ENCODE assay signal across 18 cellular contexts in the genomic region with DNA sequence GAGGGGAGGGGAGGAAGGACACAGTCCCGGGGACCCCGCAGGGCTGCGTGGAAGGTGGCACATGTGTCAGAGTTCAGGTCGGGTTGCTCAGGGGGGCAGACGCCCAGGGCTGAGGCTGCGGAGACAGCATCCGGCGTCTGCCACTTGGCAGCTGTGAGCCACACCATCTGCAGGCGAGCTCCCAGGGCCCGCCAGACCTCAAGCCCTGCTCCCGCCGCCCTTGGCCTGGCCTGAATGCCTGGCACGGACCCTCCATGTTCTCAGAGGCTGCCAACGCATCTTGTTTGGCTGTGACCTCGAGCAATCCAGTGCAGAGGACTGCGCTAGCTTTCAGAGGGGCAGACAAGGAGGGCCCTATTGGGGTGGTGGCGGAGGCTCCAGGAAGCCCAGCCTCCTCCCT. TPM values are rescaled to one million over a fixed set of nuclear protein-coding genes. Genes with fewer than 3 reads are reported as not detected.
DNase-seq lines count a peak whose midpoint lies in the region; ATAC-seq and TF ChIP-seq lines count a peak whose summit lies in the region.
"Had no signal": no experiment of that assay in that cellular context is flagged by ENCODE, and none has a peak within 500 bp of the region (broad histone marks: within the 10 kb centered on the region; RNA-seq: fewer than 3 reads in every experiment).

No MANE protein-coding gene starts in this region.

- TF ChIP-seq CTCF in coronary artery (IDR thresholded peaks at IDR 0.05), result no peak
- no peak for TF ChIP-seq CTCF in type B pancreatic cell (conservative IDR thresholded peaks at IDR 0.05)

- H3K27ac ChIP-seq in coronary artery, result peak overlapping the region; percentile 3 to 85
- H3K27ac ChIP-seq: SJSA1, upper lobe of left lung had no signal

- no peaks in the 10 kb centered on the region for H3K27me3 Mint-ChIP-seq in type B pancreatic cell
- H3K27me3 Mint-ChIP-seq: activated naive CD8-positive, alpha-beta T cell had no signal

- no peak overlapping the region for H3K27ac Mint-ChIP-seq in type B pancreatic cell
- H3K27ac Mint-ChIP-seq: activated naive CD8-positive, alpha-beta T cell; activated T-cell treated with anti-CD3 and anti-CD28 coated beads, Interleukin-2, amount 50 U/mL, for 24 hours; HFFc6 had no signal

- ATAC-seq in Right ventricle myocardium superior (ENCODE audit: poor library complexity) (peak; percentile 72), HG02884 (IDR thresholded peaks at IDR 0.05; ENCODE audit: unreplicated experiment) (no peak)

- H3K36me3 Mint-ChIP-seq in type B pancreatic cell, result peaks cover 8% of the 10 kb centered on the region
- H3K36me3 Mint-ChIP-seq: activated naive CD8-positive, alpha-beta T cell had no signal

- H3K9me3 Mint-ChIP-seq in type B pancreatic cell, result no peaks in the 10 kb centered on the region
- H3K9me3 Mint-ChIP-seq: activated T-cell treated with anti-CD3 and anti-CD28 coated beads, Interleukin-2, amount 50 U/mL, for 24 hours; HFFc6 had no signal

- H3K4me3 Mint-ChIP-seq in type B pancreatic cell, result no peak overlapping the region
- H3K4me3 Mint-ChIP-seq: activated naive CD8-positive, alpha-beta T cell; activated T-cell treated with anti-CD3 and anti-CD28 coated beads, Interleukin-2, amount 50 U/mL, for 24 hours; HFFc6 had no signal

- H3K4me3 ChIP-seq in coronary artery, result peak overlapping the region; percentile 65
- H3K4me3 ChIP-seq: SJSA1, skin epidermis, upper lobe of left lung had no signal

- H3K4me1 Mint-ChIP-seq in type B pancreatic cell (ENCODE audit: unreplicated experiment), result no peaks in the 10 kb centered on the region

- intact Hi-C loops in Right ventricle myocardium superior (cut with DNase I) (no loop called here), cardiac septum (cut with DNase I) (no loop called here)

- peak; percentile 68 for DNase-seq in Right ventricle myocardium superior
- no peak for DNase-seq in cardiac septum (ENCODE audit: low spot score)
- no peak for DNase-seq in coronary artery (ENCODE audit: low spot score)
- DNase-seq in midbrain (lab: John Stamatoyannopoulos, UW), result peak; percentile 66
- DNase-seq in cerebellar nuclear complex (lab: John Stamatoyannopoulos, UW), result no peak
- DNase-seq in DMS114 treated with DMSO at 0.1 percent for 48 hours (lab: John Stamatoyannopoulos, UW; ENCODE audit: unreplicated experiment), result no peak
- no peak for DNase-seq in type B pancreatic cell (ENCODE audit: extremely low spot score, unreplicated experiment)
- DNase-seq: activated T-cell treated with anti-CD3 and anti-CD28 coated beads, Interleukin-2, amount 50 U/mL, for 24 hours; DMS153; HFFc6; islet precursor cell; NCI-H2107 had no signal

RNA-seq across cellular contexts. Expression of gene BGN, which starts 5.1 kb away (rescaled TPM):
- total RNA-seq in Right ventricle myocardium superior (35.3 TPM), cardiac septum (175 TPM), type B pancreatic cell (ENCODE audit: low replicate concordance) (2.7 and 29.6 TPM in 2 replicates)

RNA-seq across cellular contexts. Expression of gene ATP2B3, which starts 17.6 kb away (rescaled TPM):
- total RNA-seq in Right ventricle myocardium superior (not detected), cardiac septum (0.16 TPM), type B pancreatic cell (ENCODE audit: low replicate concordance) (0.26 and 0.43 TPM in 2 replicates)
- total RNA-seq: HFFc6, mesenteric fat pad, SJSA1 had no signal

RNA-seq across cellular contexts. Expression of gene HAUS7, which starts 29.5 kb away (rescaled TPM):
- total RNA-seq in Right ventricle myocardium superior (18.6 TPM), cardiac septum (13.4 TPM), type B pancreatic cell (ENCODE audit: low replicate concordance) (19.6 and 32.5 TPM in 2 replicates)

RNA-seq across cellular contexts. Expression of gene TREX2, which starts 54.0 kb away (rescaled TPM):
- 0.19 TPM for total RNA-seq in Right ventricle myocardium superior
- 0.19 TPM for total RNA-seq in cardiac septum
- 0.72 and 1.3 TPM in 2 replicates for total RNA-seq in type B pancreatic cell (ENCODE audit: low replicate concordance)

Comparison
In these comparisons a context has a peak if more than half of its experiments do, and no peak if none do; other contexts are left out.
1. DNase-seq: peak in Right ventricle myocardium superior (single experiment) and midbrain (single experiment); none in cardiac septum (single experiment), coronary artery (single experiment), cerebellar nuclear complex (0 of 2), DMS114 treated with DMSO at 0.1 percent for 48 hours (single experiment) and type B pancreatic cell (single experiment).